Comparison of ENCODE assay signal across 8 cellular contexts in the genomic region with DNA sequence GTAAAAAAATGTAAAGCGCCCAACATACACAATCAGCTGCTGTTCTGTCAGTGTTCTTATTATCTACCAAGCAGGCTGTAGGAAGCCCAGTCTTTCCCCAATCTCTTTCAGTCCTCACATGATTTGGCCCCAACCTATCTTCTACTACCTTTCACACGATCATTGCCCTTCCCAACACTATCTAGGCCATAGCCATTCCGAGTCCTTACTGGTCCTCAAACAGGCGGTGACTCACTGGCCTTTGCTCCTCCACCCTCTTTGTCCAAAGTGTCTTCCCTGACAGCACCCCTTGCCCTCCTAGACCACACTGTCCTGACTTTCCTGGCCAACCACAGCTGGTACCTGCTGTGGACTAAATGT. TPM values are rescaled to one million over a fixed set of nuclear protein-coding genes. Genes with fewer than 3 reads are reported as not detected.
A peak's percentile ranks its signal among the peaks of the same experiment; 100 is the strongest.
DNase-seq lines count a peak whose midpoint lies in the region; ATAC-seq, FAIRE-seq and TF ChIP-seq lines count a peak whose summit lies in the region.

No MANE protein-coding gene starts in this region.

- H4K91ac ChIP-seq in trophoblast cell (ENCODE audit: low read depth, low read length) = no peak overlapping the region

- no peak for TF ChIP-seq POLR2A in endothelial cell of umbilical vein (IDR thresholded peaks at IDR 0.05; ENCODE audit: low read depth, low read length)

- H4K8ac ChIP-seq in trophoblast cell (ENCODE audit: low read depth, low read length) = peak overlapping the region; percentile 93

- H3K9me2 ChIP-seq in PC-9 (ENCODE audit: insufficient read depth) = no peaks in the 10 kb centered on the region

- POLR2A ChIA-PET in PC-9 (lab: Charles Lee; ENCODE audit: unreplicated experiment) (interaction anchor here (0.6 kb wide), 1 partner anchor 14 kb away, joined by 3 read pairs; no protein-coding TSS in a partner anchor), endothelial cell of umbilical vein (lab: Charles Lee) (no interaction called here)

- peak overlapping the region; percentile 27 for H2BK12ac ChIP-seq in trophoblast cell (ENCODE audit: low read length)

- H3K36me3 ChIP-seq in DND-41 (ENCODE audit: insufficient read depth, low read length) = peaks cover 2% of the 10 kb centered on the region; the same call in 1 of the 2 replicates
- no peaks in the 10 kb centered on the region for H3K36me3 ChIP-seq in PC-9 (ENCODE audit: low read depth)
- H3K36me3 ChIP-seq in endothelial cell of umbilical vein (ENCODE audit: control insufficient read depth in 2 of 2, extremely low read depth in 1 of 2, insufficient read depth in 2 of 2, low read length in 2 of 2) = no peaks in the 10 kb centered on the region
- H3K36me3 ChIP-seq in trophoblast cell (ENCODE audit: control insufficient read depth in 1 of 2, insufficient read depth in 2 of 2, low read length in 2 of 2) = no peaks in the 10 kb centered on the region

- H2AFZ ChIP-seq in DND-41 (ENCODE audit: low read depth, low read length) (peak overlapping the region; percentile 84), PC-9 (peak overlapping the region; percentile 90; the same call in 1 of the 2 replicates), endothelial cell of umbilical vein (ENCODE audit: low read depth, low read length) (peak overlapping the region; percentile 87), trophoblast cell (ENCODE audit: insufficient read depth, low read length, poor library complexity) (peak overlapping the region; percentile 1)

- peak overlapping the region; percentile 93 for H3K4me2 ChIP-seq in DND-41 (ENCODE audit: insufficient read depth, low read length)
- H3K4me2 ChIP-seq in PC-9 = peak overlapping the region; percentile 97
- peak overlapping the region; percentile 78 for H3K4me2 ChIP-seq in endothelial cell of umbilical vein (ENCODE audit: insufficient read depth, low read length)
- H3K4me2 ChIP-seq in trophoblast cell (ENCODE audit: low read length) = peak overlapping the region; percentile 73

- H3K9me1 ChIP-seq in endothelial cell of umbilical vein (replicated peaks; ENCODE audit: control insufficient read depth, extremely low read depth, insufficient read depth, low read length) = no peaks in the 10 kb centered on the region

- DNase-seq in DND-41 = no peak
- no peak for DNase-seq in PC-9
- no peak for DNase-seq in endothelial cell of umbilical vein (ENCODE audit: low read depth, low spot score)
- DNase-seq in trophoblast cell = no peak
- no peak for DNase-seq in NCI-H128 (lab: John Stamatoyannopoulos, UW; ENCODE audit: unreplicated experiment)
- DNase-seq in GM19239 (ENCODE audit: insufficient read length, low spot score) = no peak
- DNase-seq in NCI-H345 (lab: John Stamatoyannopoulos, UW) = no peak

- H2BK120ac ChIP-seq in trophoblast cell (ENCODE audit: insufficient read depth, low read length, poor library complexity) = no peak overlapping the region

- intact Hi-C loops in PC-9 (cut with micrococcal nuclease; ENCODE audit: unreplicated experiment) = no loop called here
- intact Hi-C loops in endothelial cell of umbilical vein (cut with micrococcal nuclease) = no loop called here

- H3K27me3 ChIP-seq in DND-41 (ENCODE audit: insufficient read depth, low read length, poor library complexity) (no peaks in the 10 kb centered on the region), PC-9 (ENCODE audit: insufficient read depth, low read depth) (no peaks in the 10 kb centered on the region), endothelial cell of umbilical vein (ENCODE audit: control insufficient read depth in 2 of 2, insufficient read depth in 2 of 2, low read length in 2 of 2) (no peaks in the 10 kb centered on the region), trophoblast cell (ENCODE audit: insufficient read depth, low read length) (no peaks in the 10 kb centered on the region)

- FAIRE-seq in endothelial cell of umbilical vein (lab: Jason Lieb, UNC) (peak; percentile 59), GM19239 (lab: Jason Lieb, UNC) (no peak)

- no peaks in the 10 kb centered on the region for H3K9me3 ChIP-seq in DND-41 (ENCODE audit: insufficient read depth, low read length, severe bottlenecking)
- H3K9me3 ChIP-seq in PC-9 (ENCODE audit: insufficient read depth, low read depth) = no peaks in the 10 kb centered on the region
- no peaks in the 10 kb centered on the region for H3K9me3 ChIP-seq in endothelial cell of umbilical vein (replicated peaks; ENCODE audit: control insufficient read depth, insufficient read depth, low read length)
- H3K9me3 ChIP-seq in trophoblast cell (ENCODE audit: insufficient read depth, low read depth, low read length) = no peaks in the 10 kb centered on the region

- no peak overlapping the region for H3K14ac ChIP-seq in trophoblast cell (ENCODE audit: low read length)

- peaks cover 7% of the 10 kb centered on the region for H3K79me1 ChIP-seq in trophoblast cell (ENCODE audit: low read length)

- peak overlapping the region; percentile 76 for H3K27ac ChIP-seq in DND-41 (ENCODE audit: low read length)
- H3K27ac ChIP-seq in PC-9 = no peak overlapping the region
- peak overlapping the region; percentile 70 for H3K27ac ChIP-seq in endothelial cell of umbilical vein (ENCODE audit: insufficient read depth, low read depth, low read length)
- H3K27ac ChIP-seq in trophoblast cell (ENCODE audit: low read depth, low read length) = no peak overlapping the region

- peaks cover 4% of the 10 kb centered on the region; the same call in 1 of the 2 replicates for H3F3A ChIP-seq in PC-9 (ENCODE audit: insufficient read depth, low read depth)

- WGBS in trophoblast cell (ENCODE audit: extremely low coverage, insufficient coverage, insufficient read length) = no CpG with 5 or more reads among the region's 4 CpGs

- H3K23ac ChIP-seq in trophoblast cell (ENCODE audit: low read length) = no peak overlapping the region

- H4K12ac ChIP-seq in trophoblast cell (ENCODE audit: low read depth, low read length) = peak overlapping the region; percentile 39

- H3K4me1 ChIP-seq in DND-41 (ENCODE audit: insufficient read depth, low read length) (peaks cover 26% of the 10 kb centered on the region), PC-9 (replicated peaks; ENCODE audit: insufficient read depth) (peaks cover 20% of the 10 kb centered on the region), endothelial cell of umbilical vein (ENCODE audit: control insufficient read depth, extremely low read depth, insufficient read depth, low read length) (peaks cover 14% of the 10 kb centered on the region), trophoblast cell (ENCODE audit: control insufficient read depth in 1 of 2, insufficient read depth in 2 of 2, low read length in 2 of 2) (peaks cover 4 to 5% of the 10 kb centered on the region in 2 experiments)

- H3K4ac ChIP-seq in trophoblast cell (ENCODE audit: low read depth, low read length) = no peak overlapping the region

- peak overlapping the region; percentile 90 for H3K9ac ChIP-seq in DND-41 (ENCODE audit: low read depth, low read length)
- no peak overlapping the region for H3K9ac ChIP-seq in endothelial cell of umbilical vein (replicated peaks; ENCODE audit: extremely low read depth, insufficient read depth, low read length)
- H3K9ac ChIP-seq in trophoblast cell (ENCODE audit: low read length) = no peak overlapping the region

- dilution Hi-C loops in endothelial cell of umbilical vein (cut with MboI; ENCODE audit: extremely low pct_ligation_motif_present, low sequenced_read_pairs) = no loop called here

- no peak overlapping the region for H2BK5ac ChIP-seq in trophoblast cell (ENCODE audit: low read depth, low read length, poor library complexity)

- H3K18ac ChIP-seq in trophoblast cell (ENCODE audit: low read length) = no peak overlapping the region

- H4K20me1 ChIP-seq in DND-41 (ENCODE audit: insufficient read depth, low read length) (no peaks in the 10 kb centered on the region), PC-9 (ENCODE audit: insufficient read depth) (no peaks in the 10 kb centered on the region), endothelial cell of umbilical vein (replicated peaks; ENCODE audit: control insufficient read depth, extremely low read depth, insufficient read depth, low read length) (no peaks in the 10 kb centered on the region)

- ATAC-seq in DND-41 (ENCODE audit: insufficient read depth, low read depth) = no peak
- no peak for ATAC-seq in GM21381 (IDR thresholded peaks at IDR 0.05; ENCODE audit: unreplicated experiment)

- peak overlapping the region; percentile 13 for H2AK5ac ChIP-seq in trophoblast cell (ENCODE audit: low read length)

- CTCF ChIA-PET in PC-9 (lab: Charles Lee) = no interaction called here
- CTCF ChIA-PET in endothelial cell of umbilical vein (lab: Charles Lee) = interaction anchor here (8.0 kb wide), 1 partner anchor 67 kb away, joined by 199 read pairs; no protein-coding TSS in a partner anchor

- peaks cover 27% of the 10 kb centered on the region for H3K79me2 ChIP-seq in DND-41 (ENCODE audit: insufficient read depth, low read length)
- peaks cover 22% of the 10 kb centered on the region for H3K79me2 ChIP-seq in PC-9 (ENCODE audit: low read depth)
- H3K79me2 ChIP-seq in endothelial cell of umbilical vein (ENCODE audit: control insufficient read depth, insufficient read depth, low read length) = peaks cover 16% of the 10 kb centered on the region
- peaks cover 4% of the 10 kb centered on the region for H3K79me2 ChIP-seq in trophoblast cell (ENCODE audit: control insufficient read depth, insufficient read depth, low read length, poor library complexity)

- H3K4me3 ChIP-seq in DND-41 (ENCODE audit: low read depth in 1 of 2, low read length in 2 of 2) (peak overlapping the region; percentile 78 to 90; a peak in 3 of 4 replicates), PC-9 (peak overlapping the region; percentile 82; the same call in 1 of the 2 replicates), endothelial cell of umbilical vein (replicated peaks in 1 of 3; ENCODE audit: insufficient read depth in 1 of 3, low read depth in 1 of 3, low read length in 3 of 3) (no peak overlapping the region), trophoblast cell (ENCODE audit: low read depth, low read length) (no peak overlapping the region)

- no peak for TF ChIP-seq CTCF in DND-41 (IDR thresholded peaks at IDR 0.05; ENCODE audit: borderline replicate concordance, extremely low read depth, low read length, poor library complexity, severe bottlenecking)
- no peak for TF ChIP-seq CTCF in PC-9 (conservative IDR thresholded peaks at IDR 0.05)
- TF ChIP-seq CTCF in endothelial cell of umbilical vein (IDR thresholded peaks at IDR 0.05; ENCODE audit: extremely low read depth in 1 of 2, insufficient read depth in 1 of 2, low read depth in 1 of 2, low read length in 2 of 2) = no peak

- BruUV-seq in PC-9 (replicated peaks; lab: Mats Ljungman, UMichigan) (no TSS peak), endothelial cell of umbilical vein (replicated peaks; lab: Mats Ljungman, UMichigan) (no TSS peak)

RNA-seq across cellular contexts. Expression of a gene that starts 0.9 kb away (rescaled TPM):
- total RNA-seq in PC-9 (2021) = 30.8 and 31.0 TPM in 2 replicates
- total RNA-seq in endothelial cell of umbilical vein = 28.8 and 29.8 TPM in 2 replicates
- 39.9 TPM in 2 replicates for polyA plus RNA-seq in endothelial cell of umbilical vein
- 18.3 and 21.4 TPM in 2 replicates for polyA plus RNA-seq in endothelial cell of umbilical vein (2011; cell fraction: cytosol; rRNA removed)
- polyA plus RNA-seq in endothelial cell of umbilical vein (2011; cell fraction: nucleus; rRNA removed) = 14.0 and 16.3 TPM in 2 replicates
- 22.1 and 24.5 TPM in 2 replicates for polyA plus RNA-seq in endothelial cell of umbilical vein (2012)
- 72.6 and 84.6 TPM in 2 replicates for polyA minus RNA-seq in endothelial cell of umbilical vein
- polyA minus RNA-seq in endothelial cell of umbilical vein (2011; cell fraction: cytosol; rRNA and poly(A)+ RNA removed) = 11.4 TPM
- 9.4 and 11.6 TPM in 2 replicates for polyA minus RNA-seq in endothelial cell of umbilical vein (2011; cell fraction: nucleus; rRNA and poly(A)+ RNA removed)
- 10.1 and 10.5 TPM in 2 replicates for polyA plus RNA-seq in trophoblast cell (2013)

RNA-seq across cellular contexts. Expression of a gene that starts 29.9 kb away (rescaled TPM):
- total RNA-seq in PC-9 (2021) = 30.1 and 34.3 TPM in 2 replicates
- 15.5 and 17.5 TPM in 2 replicates for total RNA-seq in endothelial cell of umbilical vein
- polyA plus RNA-seq in endothelial cell of umbilical vein = 16.4 and 19.0 TPM in 2 replicates
- polyA plus RNA-seq in endothelial cell of umbilical vein (2011; cell fraction: cytosol; rRNA removed) = 18.3 and 20.3 TPM in 2 replicates
- 33.3 and 33.5 TPM in 2 replicates for polyA plus RNA-seq in endothelial cell of umbilical vein (2011; cell fraction: nucleus; rRNA removed)
- polyA plus RNA-seq in endothelial cell of umbilical vein (2012) = 17.4 and 20.6 TPM in 2 replicates
- 18.7 and 19.7 TPM in 2 replicates for polyA minus RNA-seq in endothelial cell of umbilical vein
- 12.4 TPM for polyA minus RNA-seq in endothelial cell of umbilical vein (2011; cell fraction: cytosol; rRNA and poly(A)+ RNA removed)
- polyA minus RNA-seq in endothelial cell of umbilical vein (2011; cell fraction: nucleus; rRNA and poly(A)+ RNA removed) = 5.4 and 11.8 TPM in 2 replicates
- 10.6 and 11.2 TPM in 2 replicates for polyA plus RNA-seq in trophoblast cell (2013)

Comparison
In these comparisons a context has a peak if more than half of its experiments do, and no peak if none do; other contexts are left out.
1. H2AFZ ChIP-seq: peak in every context shown above with its lines; median percentile 90 in PC-9; 87 in endothelial cell of umbilical vein; 84 in DND-41; 1 in trophoblast cell.
2. H3K27ac ChIP-seq: peak in DND-41 (single experiment) and endothelial cell of umbilical vein (single experiment); none in PC-9 (single experiment) and trophoblast cell (single experiment).
3. H3K4me3 ChIP-seq: peak in DND-41 (2 of 2) and PC-9 (single experiment); none in endothelial cell of umbilical vein (0 of 3) and trophoblast cell (single experiment).
4. Peak in every context shown above with its lines, with median percentiles within 50 percentile points of each other: H3K4me2 ChIP-seq.